Comparison of ENCODE assay signal across 17 cellular contexts in the genomic region with DNA sequence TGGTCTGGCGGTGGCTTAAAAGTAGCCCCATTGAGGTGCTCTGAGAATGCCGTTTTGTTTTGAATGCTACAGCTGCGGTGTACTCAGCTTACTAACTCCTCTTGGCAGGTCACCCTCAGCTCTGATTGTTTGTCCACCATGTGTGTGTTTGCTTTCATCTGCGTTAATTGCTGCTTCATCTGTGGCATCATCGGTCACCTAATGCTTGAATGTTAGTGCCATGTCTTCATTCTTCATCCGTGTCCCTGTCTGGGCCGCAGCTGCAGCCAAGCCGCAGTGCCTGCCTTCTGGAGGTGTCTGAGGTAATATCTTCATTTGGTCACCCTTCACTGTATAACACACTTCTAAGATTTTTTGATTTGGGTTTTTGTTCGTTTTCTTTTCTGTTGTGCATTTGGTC.
A peak's percentile ranks its signal among the peaks of the same experiment; 100 is the strongest.
DNase-seq lines count a peak whose midpoint lies in the region; FAIRE-seq lines count a peak whose summit lies in the region.
"Had no signal": no experiment of that assay in that cellular context is flagged by ENCODE, and none has a peak within 500 bp of the region (broad histone marks: within the 10 kb centered on the region; RNA-seq: fewer than 3 reads in every experiment).

No MANE protein-coding gene starts in this region.

- FAIRE-seq in urothelium cell line (lab: Jason Lieb, UNC): no peak

- no peaks in the 10 kb centered on the region for H3K27me3 ChIP-seq in iPS-18a (ENCODE audit: control insufficient read depth, insufficient read depth, low read length)
- H3K27me3 ChIP-seq: brain microvascular endothelial cell, right lobe of liver, stomach, upper lobe of right lung had no signal

- peak; percentile 87 for DNase-seq in COR-L47 (lab: John Stamatoyannopoulos, UW)
- DNase-seq in NCI-H146 (lab: John Stamatoyannopoulos, UW): peak; percentile 92
- DNase-seq in SHP77 (lab: John Stamatoyannopoulos, UW): peak; percentile 73 to 74
- no peak for DNase-seq in COLO829 (ENCODE audit: low spot score)
- DNase-seq in urothelium cell line (ENCODE audit: low spot score): no peak
- no peak for DNase-seq in NOMO-1 treated with dmso at 0.1 percent for 144 hours (lab: John Stamatoyannopoulos, UW; ENCODE audit: unreplicated experiment)
- no peak for DNase-seq in NCI-H1105 (lab: John Stamatoyannopoulos, UW)
- DNase-seq: activated CD8-positive, alpha-beta T cell treated with anti-CD3 and anti-CD28 coated beads, Interleukin-2, amount 10 ng/mL, durations not matched to agents 7 days and 5 days; activated naive CD8-positive, alpha-beta T cell treated with anti-CD3 and anti-CD28 coated beads, Interleukin-2, amount 10 ng/mL, durations not matched to agents 7 days and 5 days; brain microvascular endothelial cell; CD8-positive, alpha-beta T cell; foreskin fibroblast; NCI-H2171 treated with DMSO at 0.1 percent for 48 hours; right lobe of liver; stomach; upper lobe of right lung had no signal

- peaks cover 83% of the 10 kb centered on the region for H3K4me1 ChIP-seq in iPS-18a (ENCODE audit: control insufficient read depth, low read depth, low read length)

- H3K9ac ChIP-seq in iPS-18a (ENCODE audit: low read length): no peak overlapping the region

- H3K27ac ChIP-seq in iPS-18a (ENCODE audit: low read length): peak overlapping the region; percentile 10
- H3K27ac ChIP-seq: brain microvascular endothelial cell, right lobe of liver, stomach, upper lobe of right lung had no signal

- H3K36me3 ChIP-seq in iPS-18a (ENCODE audit: control insufficient read depth, low read depth, low read length): peaks cover 39% of the 10 kb centered on the region

- no peaks in the 10 kb centered on the region for H3K9me3 ChIP-seq in iPS-18a (ENCODE audit: control insufficient read depth, low read depth, low read length)
- H3K9me3 ChIP-seq: right lobe of liver, stomach, upper lobe of right lung had no signal

- H3K4me3 ChIP-seq in iPS-18a (ENCODE audit: low read length): no peak overlapping the region
- H3K4me3 ChIP-seq: right lobe of liver, stomach, upper lobe of right lung had no signal

Comparison
In these comparisons a context has a peak if more than half of its experiments do, and no peak if none do; other contexts are left out.
1. DNase-seq: peak in COR-L47 (single experiment), NCI-H146 (single experiment) and SHP77 (2 of 2); none in COLO829 (single experiment), urothelium cell line (single experiment), NOMO-1 treated with dmso at 0.1 percent for 144 hours (single experiment) and NCI-H1105 (single experiment).